In genomic region chr1:220915117-220915440, GRCh38 we compare ENCODE assay signal across 19 cellular contexts. TPM values are rescaled to one million over a fixed set of nuclear protein-coding genes. Genes with fewer than 3 reads are reported as not detected.
DNase-seq lines count a peak whose midpoint lies in the region; ATAC-seq, FAIRE-seq and TF ChIP-seq lines count a peak whose summit lies in the region.
"Had no signal": no experiment of that assay in that cellular context is flagged by ENCODE, and none has a peak within 500 bp of the region (broad histone marks: within the 10 kb centered on the region; RNA-seq: fewer than 3 reads in every experiment).

No MANE protein-coding gene starts in this region.

- no peak for DNase-seq in right lobe of liver
- no peak for DNase-seq in HepG2 (ENCODE audit: low spot score)
- no peak for DNase-seq in left lobe of liver (ENCODE audit: low spot score)
- DNase-seq in cerebellar cortex (ENCODE audit: low spot score) = no peak
- DNase-seq in immature natural killer cell = no peak
- no peak for DNase-seq in activated CD4-positive, CD25-positive, alpha-beta regulatory T cell treated with anti-CD3 and anti-CD28 coated beads, Interleukin-2, amount 50 U/mL, for 72 hours
- DNase-seq: 8988T; CD4-positive, alpha-beta memory T cell; DMS153; DMS79; GDM1; HFFc6 had no signal

- H3K9me3 Mint-ChIP-seq in immature natural killer cell = no peaks in the 10 kb centered on the region
- H3K9me3 Mint-ChIP-seq: CD4-positive, alpha-beta memory T cell; GM23338; HFFc6 had no signal

- TF ChIP-seq EP300 in HepG2 (IDR thresholded peaks at IDR 0.05; ENCODE audit: low read depth in 2 of 2, low read length in 2 of 2) = no peak
- TF ChIP-seq EP300 in HepG2 (CRISPR knock-in tag; IDR thresholded peaks at IDR 0.05; ENCODE audit: borderline replicate concordance) = no peak

- H3K4me1 Mint-ChIP-seq in immature natural killer cell = no peaks in the 10 kb centered on the region
- H3K4me1 Mint-ChIP-seq: CD4-positive, alpha-beta memory T cell; GM23338 had no signal

- H2AFZ ChIP-seq in HepG2 (ENCODE audit: low read length) (no peak overlapping the region), Loucy (ENCODE audit: low read length) (no peak overlapping the region)
- H2AFZ ChIP-seq: GM23338 had no signal

- no peak for FAIRE-seq in HepG2 (lab: Jason Lieb, UNC)
- FAIRE-seq: GM12892, GM18507, H54 had no signal

- no peaks in the 10 kb centered on the region for H3K9me3 ChIP-seq in right lobe of liver
- H3K9me3 ChIP-seq in HepG2 (ENCODE audit: low read length) = no peaks in the 10 kb centered on the region
- H3K9me3 ChIP-seq in Loucy (ENCODE audit: insufficient read depth, low read depth, low read length) = no peaks in the 10 kb centered on the region

- no peaks in the 10 kb centered on the region for H3F3A ChIP-seq in Loucy (ENCODE audit: low read depth)

- peaks cover 0 to 42% (median 9%) of the 10 kb centered on the region in 4 donors for H3K4me1 ChIP-seq in right lobe of liver
- peaks cover 26% of the 10 kb centered on the region for H3K4me1 ChIP-seq in HepG2 (ENCODE audit: insufficient read depth, low read length)
- peaks cover 23% of the 10 kb centered on the region for H3K4me1 ChIP-seq in Loucy (ENCODE audit: insufficient read depth, low read length, poor library complexity, severe bottlenecking)

- ATAC-seq in right lobe of liver (peak in 2 of 4 donors; percentile 4 to 20), HepG2 (no peak), left lobe of liver (peak; percentile 18), HG03520 (IDR thresholded peaks at IDR 0.05; ENCODE audit: unreplicated experiment) (no peak)

- TF ChIP-seq RAD21 in HepG2 (CRISPR knock-in tag; IDR thresholded peaks at IDR 0.05) = no peak

- TF ChIP-seq CTCF in right lobe of liver (IDR thresholded peaks at IDR 0.05) = no peak
- no peak for TF ChIP-seq CTCF in HepG2 (CRISPR knock-in tag; IDR thresholded peaks at IDR 0.05)
- no peak for TF ChIP-seq CTCF in Loucy (conservative IDR thresholded peaks at IDR 0.05; ENCODE audit: low read length)

- no peak for TF ChIP-seq POLR2A in right lobe of liver (IDR thresholded peaks at IDR 0.05)
- no peak for TF ChIP-seq POLR2A in HepG2 (IDR thresholded peaks at IDR 0.05; ENCODE audit: insufficient read depth in 1 of 2, low read depth in 2 of 2, low read length in 2 of 2)

- no peaks in the 10 kb centered on the region for H3K36me3 Mint-ChIP-seq in immature natural killer cell
- H3K36me3 Mint-ChIP-seq: CD4-positive, alpha-beta memory T cell had no signal

- WGBS in right lobe of liver (ENCODE audit: insufficient coverage, low coverage, low lambda C conversion rate, missing lambda C conversion rate) = 47% methylated on average over 4 of the region's 4 CpGs
- 40% methylated on average over 4 of the region's 4 CpGs for WGBS in HepG2 (ENCODE audit: low lambda C conversion rate)

- H3K79me2 ChIP-seq in HepG2 (ENCODE audit: insufficient read depth, low read length) = no peaks in the 10 kb centered on the region
- H3K79me2 ChIP-seq in Loucy (ENCODE audit: insufficient read depth, low read length) = no peaks in the 10 kb centered on the region

- CTCF ChIA-PET in HepG2 (lab: Yijun Ruan, JAX; ENCODE audit: low intra/inter-chr PET ratio, low total read pairs) = no interaction called here

- H3K27ac ChIP-seq in right lobe of liver (peak overlapping the region in 2 of 3 donors; percentile 52 to 56), HepG2 (ENCODE audit: extremely low read length, insufficient read depth, low read length) (no peak overlapping the region)

- H3K4me3 Mint-ChIP-seq in immature natural killer cell = no peak overlapping the region
- H3K4me3 Mint-ChIP-seq: GM23338, HFFc6 had no signal

- H3K4me3 ChIP-seq in right lobe of liver (no peak overlapping the region), HepG2 (replicated peaks in 1 of 3; ENCODE audit: insufficient read depth in 1 of 3, low read depth in 2 of 3, low read length in 3 of 3) (no peak overlapping the region), Loucy (ENCODE audit: low read length, poor library complexity, severe bottlenecking) (peak overlapping the region; percentile 0)
- H3K4me3 ChIP-seq: GM23338 had no signal

- peaks cover 0 to 6% (median under 1%) of the 10 kb centered on the region in 3 donors for H3K27me3 Mint-ChIP-seq in immature natural killer cell (ENCODE audit: low read depth in 3 of 3)

- H3K36me3 ChIP-seq in right lobe of liver = no peaks in the 10 kb centered on the region
- no peaks in the 10 kb centered on the region for H3K36me3 ChIP-seq in HepG2 (replicated peaks in 1 of 2; ENCODE audit: control insufficient read depth in 1 of 2, insufficient read depth in 2 of 2, low read length in 2 of 2)
- H3K36me3 ChIP-seq in Loucy (ENCODE audit: insufficient read depth, low read length) = no peaks in the 10 kb centered on the region

- POLR2A ChIA-PET in HepG2 (lab: Yijun Ruan, JAX) = no interaction called here

- no TSS peak for BruUV-seq in HepG2 (replicated peaks; lab: Mats Ljungman, UMichigan)

- H3K9ac ChIP-seq in HepG2 (ENCODE audit: insufficient read depth, low read depth, low read length) = no peak overlapping the region
- H3K9ac ChIP-seq in Loucy (ENCODE audit: low read depth, low read length, poor library complexity, severe bottlenecking) = no peak overlapping the region

- H4K20me1 ChIP-seq in HepG2 (ENCODE audit: insufficient read depth, low read length) (no peaks in the 10 kb centered on the region), Loucy (ENCODE audit: insufficient read depth, low read length, poor library complexity, severe bottlenecking) (no peaks in the 10 kb centered on the region)

- intact Hi-C loops in right lobe of liver (cut with DNase I) = no loop called here
- intact Hi-C loops in HepG2 (cut with micrococcal nuclease; ENCODE audit: unreplicated experiment) = no loop called here

- H3K4me2 ChIP-seq in HepG2 (ENCODE audit: low read depth, low read length) (no peak overlapping the region), Loucy (ENCODE audit: low read depth, low read length, poor library complexity, severe bottlenecking) (peak overlapping the region; percentile 41)
- H3K4me2 ChIP-seq: GM23338 had no signal

- H3K27me3 ChIP-seq in right lobe of liver (no peaks in the 10 kb centered on the region), HepG2 (ENCODE audit: control insufficient read depth in 1 of 2, insufficient read depth in 2 of 2, low read length in 2 of 2) (peaks cover 0 to 5% of the 10 kb centered on the region in 2 experiments; a peak in 1 of 5 replicates), Loucy (ENCODE audit: insufficient read depth, low read length, poor library complexity, severe bottlenecking) (no peaks in the 10 kb centered on the region)

- no peaks in the 10 kb centered on the region for H3K9me2 ChIP-seq in Loucy (replicated peaks; ENCODE audit: low read depth, low read length)

- no peak overlapping the region for H3K27ac Mint-ChIP-seq in immature natural killer cell
- H3K27ac Mint-ChIP-seq: CD4-positive, alpha-beta memory T cell; GM23338; HFFc6 had no signal

- in situ Hi-C loops in HepG2 (cut with HindIII; ENCODE audit: extremely low pct_ligation_motif_present, low pct_unique_long_range_greater_than_20kb) = no loop called here

TF ChIP-seq in HepG2, 621 proteins besides CTCF, POLR2A, EP300 and RAD21 (continues in another document):
- TF ChIP-seq ZNF570 (CRISPR knock-in tag; IDR thresholded peaks at IDR 0.05; ENCODE audit: borderline replicate concordance) = no peak
- TF ChIP-seq CENPT (CRISPR knock-in tag; IDR thresholded peaks at IDR 0.05; ENCODE audit: low read depth) = no peak
- TF ChIP-seq SIN3A (IDR thresholded peaks at IDR 0.05; ENCODE audit: borderline replicate concordance, low read depth, low read length) = no peak
- no peak for TF ChIP-seq HHEX (CRISPR knock-in tag; IDR thresholded peaks at IDR 0.05)
- TF ChIP-seq CREM (IDR thresholded peaks at IDR 0.05) = no peak
- no peak for TF ChIP-seq CREM (CRISPR knock-in tag; IDR thresholded peaks at IDR 0.05)
- TF ChIP-seq HMGA1 (CRISPR knock-in tag; conservative IDR thresholded peaks at IDR 0.05) = no peak
- TF ChIP-seq RFX3 (CRISPR knock-in tag; IDR thresholded peaks at IDR 0.05) = no peak
- no peak for TF ChIP-seq MXD1 (CRISPR knock-in tag; IDR thresholded peaks at IDR 0.05)
- TF ChIP-seq PAF1 (CRISPR knock-in tag; IDR thresholded peaks at IDR 0.05) = no peak
- TF ChIP-seq SOX5 (CRISPR knock-in tag; IDR thresholded peaks at IDR 0.05; ENCODE audit: borderline replicate concordance) = no peak
- no peak for TF ChIP-seq ZMAT3 (CRISPR knock-in tag; conservative IDR thresholded peaks at IDR 0.05)

RNA-seq across cellular contexts. Expression of gene HLX, which starts 35.8 kb away (rescaled TPM):
- total RNA-seq in right lobe of liver (10 to 100 TPM in 2 of 6 experiments, 1 to 10 TPM in 4; 5.5 to 10.8 (median 6.7) TPM), HepG2 (2016; rRNA removed; fragmentation: Illumina TruSeq; extraction: Trizol) (0.06 and 0.35 TPM in 2 replicates), left lobe of liver (11.0 TPM)
- 0.18 and 0.20 TPM in 2 replicates for total RNA-seq in HepG2 (2016; cell fraction: cytosol; rRNA removed; fragmentation: Illumina TruSeq; extraction: Trizol; ENCODE audit: low read depth)
- 0.40 and 0.54 TPM in 2 replicates for total RNA-seq in HepG2 (2016; cell fraction: insoluble cytoplasmic fraction; rRNA removed; fragmentation: Illumina TruSeq; extraction: Trizol)
- total RNA-seq in HepG2 (2016; cell fraction: membrane; rRNA removed; fragmentation: Illumina TruSeq; extraction: Trizol) = 0.31 and 0.40 TPM in 2 replicates
- 0.78 and 1.2 TPM in 2 replicates for total RNA-seq in HepG2 (2016; cell fraction: nucleus; rRNA removed; fragmentation: Illumina TruSeq; extraction: Trizol)
- polyA plus RNA-seq in HepG2 (2011; rRNA removed) (0.20 and 0.30 TPM in 2 replicates), immature natural killer cell (under 1 TPM in 1 of 3 donors, not detected in 2; 0.09 TPM)
- 0.04 and 0.28 TPM in 2 replicates for polyA plus RNA-seq in HepG2 (2011; cell fraction: cytosol; rRNA removed)
- 0.66 and 0.69 TPM in 2 replicates for polyA plus RNA-seq in HepG2 (2011; cell fraction: nucleus; rRNA removed)
- polyA plus RNA-seq in HepG2 (2012) = 0.16 and 0.17 TPM in 2 replicates
- 0.43 and 0.58 TPM in 2 replicates for polyA plus RNA-seq in HepG2 (2016; cell fraction: cytosol; fragmentation: Illumina TruSeq; extraction: Trizol; ENCODE audit: low read depth)
- 0.22 and 0.24 TPM in 2 replicates for polyA plus RNA-seq in HepG2 (2016; cell fraction: insoluble cytoplasmic fraction; fragmentation: Illumina TruSeq; extraction: Trizol; ENCODE audit: low read depth)
- polyA plus RNA-seq in HepG2 (2016; cell fraction: membrane; fragmentation: Illumina TruSeq; extraction: Trizol; ENCODE audit: low read depth) = 0.40 TPM in 2 replicates
- polyA plus RNA-seq in HepG2 (2016; cell fraction: nucleus; fragmentation: Illumina TruSeq; extraction: Trizol; ENCODE audit: insufficient read depth, low read depth) = 3.1 and 4.9 TPM in 2 replicates
- 0.08 and 1.8 TPM in 2 replicates for polyA minus RNA-seq in HepG2 (2011; rRNA and poly(A)+ RNA removed; ENCODE audit: low replicate concordance)
- not detected in 2 replicates for polyA minus RNA-seq in HepG2 (2011; cell fraction: cytosol; rRNA and poly(A)+ RNA removed)
- polyA minus RNA-seq in HepG2 (2011; cell fraction: nucleus; rRNA and poly(A)+ RNA removed) = 0.25 and 0.90 TPM in 2 replicates
- total RNA-seq: A673 had no signal
- polyA plus RNA-seq: CD4-positive, alpha-beta memory T cell; GM23338 had no signal
